12 cellular contexts compared by ENCODE assay signal in genomic region chr19:19568802-19569756, GRCh38.
DNase-seq lines count a peak whose midpoint lies in the region; ATAC-seq lines count a peak whose summit lies in the region.
"Had no signal": no experiment of that assay in that cellular context is flagged by ENCODE, and none has a peak within 500 bp of the region (broad histone marks: within the 10 kb centered on the region; RNA-seq: fewer than 3 reads in every experiment).

No MANE protein-coding gene starts in this region.

- H3K9ac ChIP-seq in adipocyte (ENCODE audit: low read length): no peak overlapping the region

- H3K9me3 ChIP-seq in adipocyte (ENCODE audit: control insufficient read depth, low read length): no peaks in the 10 kb centered on the region
- H3K9me3 ChIP-seq: sigmoid colon had no signal

- DNase-seq in activated CD4-positive, alpha-beta T cell treated with anti-CD3 and anti-CD28 coated beads for 48 hours: peak; percentile 24
- DNase-seq in activated CD4-positive, alpha-beta T cell treated with anti-CD3 and anti-CD28 coated beads for 4 hours: no peak
- DNase-seq in adipocyte (ENCODE audit: low read depth): peak; percentile 47
- peak; percentile 67 for DNase-seq in iris pigment epithelial cell (ENCODE audit: low read depth)
- DNase-seq in GDM1 (lab: John Stamatoyannopoulos, UW): no peak
- DNase-seq: 8988T; activated effector memory CD4-positive, alpha-beta T cell treated with anti-CD3 and anti-CD28 coated beads, Interleukin-2, amount 50 U/mL, for 16 hours; left colon; NCI-H1930; nephron progenitor cell; sigmoid colon had no signal

- no peak overlapping the region for H3K4me3 ChIP-seq in adipocyte (ENCODE audit: low read length)
- H3K4me3 ChIP-seq: sigmoid colon had no signal

- H3K27me3 ChIP-seq in adipocyte (replicated peaks; ENCODE audit: control insufficient read depth, insufficient read depth, low read length): no peaks in the 10 kb centered on the region
- H3K27me3 ChIP-seq: sigmoid colon had no signal

- ATAC-seq in GM18520 (IDR thresholded peaks at IDR 0.05; ENCODE audit: unreplicated experiment): no peak
- ATAC-seq: left colon had no signal

- H3K4me1 ChIP-seq in adipocyte (ENCODE audit: control insufficient read depth, insufficient read depth, low read length): peaks cover 7% of the 10 kb centered on the region
- H3K4me1 ChIP-seq: sigmoid colon had no signal

- H3K36me3 ChIP-seq in adipocyte (ENCODE audit: control insufficient read depth, insufficient read depth, low read length, severe bottlenecking): no peaks in the 10 kb centered on the region
- H3K36me3 ChIP-seq: sigmoid colon had no signal

Comparison
In these comparisons a context has a peak if more than half of its experiments do, and no peak if none do; other contexts are left out.
1. DNase-seq: peak in activated CD4-positive, alpha-beta T cell treated with anti-CD3 and anti-CD28 coated beads for 48 hours (single experiment), adipocyte (single experiment) and iris pigment epithelial cell (single experiment); none in activated CD4-positive, alpha-beta T cell treated with anti-CD3 and anti-CD28 coated beads for 4 hours (0 of 2) and GDM1 (single experiment).